1 cellular context compared by ENCODE assay signal in genomic region chr15:79898369-79898768, GRCh38.
TF ChIP-seq lines count a peak whose summit lies in the region.

No MANE protein-coding gene starts in this region.

TF ChIP-seq in WTC11, 78 proteins besides CTCF, POLR2A, EP300 and RAD21 (continued from another document):
- TF ChIP-seq FOXP4 (CRISPR knock-in tag; IDR thresholded peaks at IDR 0.05) = no peak
- TF ChIP-seq HMGXB4 (CRISPR knock-in tag; IDR thresholded peaks at IDR 0.05) = no peak
- TF ChIP-seq FOXP1 (CRISPR knock-in tag; IDR thresholded peaks at IDR 0.05; ENCODE audit: borderline replicate concordance) = no peak
- no peak for TF ChIP-seq KAT7 (CRISPR knock-in tag; IDR thresholded peaks at IDR 0.05; ENCODE audit: borderline replicate concordance)
